Comparison of ENCODE assay signal across 8 cellular contexts in the genomic region with DNA sequence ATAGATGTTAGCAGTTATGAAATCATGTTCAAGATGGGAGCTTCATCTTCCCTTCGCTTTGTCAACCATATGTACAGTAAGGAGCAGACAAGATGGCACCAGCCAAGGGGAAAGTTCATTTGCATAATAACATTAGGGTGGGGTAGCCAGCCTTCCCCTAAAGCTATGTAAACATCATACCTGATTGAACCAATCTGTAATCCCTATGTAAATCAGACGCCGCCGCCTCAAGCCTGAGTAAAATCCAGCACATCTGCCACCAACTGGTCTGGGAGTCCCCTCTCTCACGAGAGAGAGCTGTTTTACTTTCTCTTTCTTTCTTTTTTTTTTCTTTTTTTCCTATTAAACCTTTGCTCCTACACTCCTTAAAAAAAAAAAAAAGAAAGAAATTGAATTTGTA. TPM values are rescaled to one million over a fixed set of nuclear protein-coding genes. Genes with fewer than 3 reads are reported as not detected.
DNase-seq lines count a peak whose midpoint lies in the region; ATAC-seq, FAIRE-seq and TF ChIP-seq lines count a peak whose summit lies in the region.

No MANE protein-coding gene starts in this region.

- BruUV-seq in GM12878 (replicated peaks; lab: Mats Ljungman, UMichigan) = no TSS peak

- H3K4me3 Mint-ChIP-seq in CD4-positive, alpha-beta T cell = no peak overlapping the region

- in situ Hi-C loops in GM12878 (cut with MboI) = no loop called here

- peak; percentile 26 for ATAC-seq in CD4-positive, alpha-beta T cell (ENCODE audit: poor library complexity)
- ATAC-seq in GM19372 (IDR thresholded peaks at IDR 0.05; ENCODE audit: low read depth, unreplicated experiment) (peak; percentile 61), HG03571 (IDR thresholded peaks at IDR 0.05; ENCODE audit: unreplicated experiment) (peak; percentile 53), GM12878 (peak; percentile 97)

- no peak for TF ChIP-seq POLR2A in GM12878 (IDR thresholded peaks at IDR 0.05; ENCODE audit: low read depth, low read length)

- no peak overlapping the region for H3K27ac ChIP-seq in CD4-positive, alpha-beta T cell (ENCODE audit: low read depth, low read length)
- peak overlapping the region; percentile 52 for H3K27ac ChIP-seq in GM12878 (ENCODE audit: control insufficient read depth, insufficient read depth)
- H3K27ac ChIP-seq in neuronal stem cell (replicated peaks; ENCODE audit: low read length) = no peak overlapping the region

- peaks cover 8% of the 10 kb centered on the region for H3K4me1 Mint-ChIP-seq in CD4-positive, alpha-beta T cell (ENCODE audit: low read depth)

- H3K4me3 ChIP-seq in GM12878 (no peak overlapping the region), neuronal stem cell (ENCODE audit: low read length in 2 of 2) (no peak overlapping the region)

- no peak overlapping the region for H2BK12ac ChIP-seq in neuronal stem cell (ENCODE audit: low read length)

- RAD21 ChIA-PET in GM12878 (lab: Charles Lee; ENCODE audit: unreplicated experiment) = interaction anchor here (0.7 to 1.3 kb wide), 9 partner anchors 53 to 519 kb away, joined by 3 to 6 read pairs (median 3); a partner anchor contains a TSS

- POLR2A ChIA-PET in CD4-positive, alpha-beta T cell (lab: Charles Lee) = no interaction called here
- POLR2A ChIA-PET in GM12878 (lab: Charles Lee) = interaction anchor here (0.7 to 2.0 kb wide), 5 partner anchors 13 to 119 kb away, joined by 3 to 9 read pairs (median 5); a partner anchor contains a TSS

- no peak for TF ChIP-seq CTCF in CD4-positive, alpha-beta T cell (IDR thresholded peaks at IDR 0.05)
- TF ChIP-seq CTCF in GM12878 (IDR thresholded peaks at IDR 0.05 in 2 of 3, conservative IDR thresholded peaks at IDR 0.05 in 1 of 3; ENCODE audit: control insufficient read depth in 2 of 3, extremely low read depth in 1 of 3, insufficient read depth in 1 of 3, low read depth in 3 of 3, low read length in 3 of 3) = no peak; a peak in 1 of 6 replicates

- FAIRE-seq in GM12878 (lab: Jason Lieb, UNC) = no peak

- H3K36me3 ChIP-seq in GM12878 (ENCODE audit: control insufficient read depth in 2 of 2, insufficient read depth in 2 of 2, low read length in 1 of 2) (peaks cover 2 to 10% of the 10 kb centered on the region in 2 experiments; a peak in 3 of 4 replicates), neuronal stem cell (replicated peaks in 1 of 2; ENCODE audit: control insufficient read depth in 2 of 2, insufficient read depth in 2 of 2, low read length in 2 of 2) (peaks cover 13 to 87% of the 10 kb centered on the region in 2 donors)

- WGBS in GM12878 (ENCODE audit: insufficient coverage, insufficient replicate concordance, low lambda C conversion rate, missing lambda C conversion rate) = 28% methylated on average over 5 of the region's 5 CpGs
- no CpG with 5 or more reads among the region's 5 CpGs for WGBS in neuronal stem cell (ENCODE audit: extremely low coverage in 2 of 2, insufficient read length in 2 of 2, insufficient replicate concordance in 1 of 2), 2 donors

- H3K79me1 ChIP-seq in neuronal stem cell (ENCODE audit: low read depth, low read length) = no peaks in the 10 kb centered on the region

- no peak overlapping the region for H4K91ac ChIP-seq in neuronal stem cell (ENCODE audit: low read depth, low read length, poor library complexity)

- H3K36me3 Mint-ChIP-seq in CD4-positive, alpha-beta T cell (ENCODE audit: low read depth) = peaks cover 70% of the 10 kb centered on the region

- no peak overlapping the region for H2AK5ac ChIP-seq in neuronal stem cell (ENCODE audit: low read depth, low read length)

- no peak overlapping the region for H2BK15ac ChIP-seq in neuronal stem cell (ENCODE audit: low read length)

- H3K4me1 ChIP-seq in GM12878 (ENCODE audit: control insufficient read depth, insufficient read depth, low read length) (peaks cover 6% of the 10 kb centered on the region; the same call in 1 of the 2 replicates), neuronal stem cell (ENCODE audit: control insufficient read depth in 2 of 2, insufficient read depth in 1 of 2, low read depth in 1 of 2, low read length in 2 of 2) (no peaks in the 10 kb centered on the region)

- H3K23ac ChIP-seq in neuronal stem cell (ENCODE audit: low read depth, low read length, poor library complexity) = no peak overlapping the region

- no peaks in the 10 kb centered on the region for H3K27me3 Mint-ChIP-seq in CD4-positive, alpha-beta T cell

- H2BK5ac ChIP-seq in neuronal stem cell (ENCODE audit: low read length) = no peak overlapping the region

- no peak overlapping the region for H2BK120ac ChIP-seq in neuronal stem cell (ENCODE audit: low read depth, low read length)

- H4K8ac ChIP-seq in neuronal stem cell (ENCODE audit: low read depth, low read length) = no peak overlapping the region

- TF ChIP-seq EP300 in GM12878 (IDR thresholded peaks at IDR 0.05; ENCODE audit: borderline replicate concordance in 1 of 2, control insufficient read depth in 1 of 2, low read depth in 2 of 2, low read length in 2 of 2) = no peak

- H3K4me2 ChIP-seq in GM12878 (ENCODE audit: control insufficient read depth, insufficient read depth) (0 out of 2 replicates have a peak overlapping the region, but pooled peaks have one; percentile 33), neuronal stem cell (ENCODE audit: insufficient read depth, low read length, poor library complexity, severe bottlenecking) (no peak overlapping the region)

- H3K18ac ChIP-seq in neuronal stem cell (ENCODE audit: low read length) = no peak overlapping the region

- H3K4ac ChIP-seq in neuronal stem cell (ENCODE audit: low read length) = no peak overlapping the region

- CTCF ChIA-PET in CD4-positive, alpha-beta T cell (lab: Charles Lee) = interaction anchor here (1.1 kb wide), 1 partner anchor 42 kb away, joined by 4 read pairs; no protein-coding TSS in a partner anchor
- CTCF ChIA-PET in GM12878 (lab: Yijun Ruan, JAX) = interaction anchor here (0.7 to 3.4 kb wide), 8 partner anchors 11 to 69 kb away, joined by 3 to 17 read pairs (median 3); a partner anchor contains a TSS

- H3K79me2 ChIP-seq in GM12878 (ENCODE audit: control insufficient read depth, insufficient read depth, low read length) = no peaks in the 10 kb centered on the region

- no peaks in the 10 kb centered on the region for H3K27me3 ChIP-seq in CD4-positive, alpha-beta T cell (ENCODE audit: control insufficient read depth, insufficient read depth, low read length)
- H3K27me3 ChIP-seq in GM12878 (replicated peaks in 1 of 2; ENCODE audit: control insufficient read depth in 2 of 2, insufficient read depth in 2 of 2, low read length in 1 of 2) = no peaks in the 10 kb centered on the region
- H3K27me3 ChIP-seq in neuronal stem cell (ENCODE audit: control insufficient read depth in 3 of 3, insufficient read depth in 3 of 3, low read depth in 1 of 3, low read length in 3 of 3) = no peaks in the 10 kb centered on the region

- no peaks in the 10 kb centered on the region for H4K20me1 ChIP-seq in GM12878 (ENCODE audit: control insufficient read depth, insufficient read depth)

- SMC1A ChIA-PET in GM12878 (lab: Charles Lee; ENCODE audit: uncharacterized antibody, unreplicated experiment) = interaction anchor here (1.1 to 3.8 kb wide), 5 partner anchors 36 to 231 kb away, joined by 3 to 18 read pairs (median 3); a partner anchor contains a TSS

- intact Hi-C loops in CD4-positive, alpha-beta T cell (cut with DNase I, micrococcal nuclease) = no loop called here
- intact Hi-C loops in GM12878 (cut with micrococcal nuclease; ENCODE audit: unreplicated experiment) = no loop called here
- intact Hi-C loops in posterior vena cava (cut with DNase I) = no loop called here

- no peak for DNase-seq in CD4-positive, alpha-beta T cell
- DNase-seq in GM12878 (ENCODE audit: low read depth, low spot score) (peak; percentile 42), neuronal stem cell (ENCODE audit: low spot score) (no peak), activated gamma-delta T cell treated with Interleukin-2 at 50 U/mL for 16 hours (no peak), posterior vena cava (ENCODE audit: low spot score) (no peak), iPS-NIHi7 (ENCODE audit: extremely low spot score) (no peak)

- H3K9ac ChIP-seq in GM12878 (ENCODE audit: control insufficient read depth, insufficient read depth, low read length) = no peak overlapping the region
- H3K9ac ChIP-seq in neuronal stem cell (ENCODE audit: low read depth, low read length, poor library complexity) = no peak overlapping the region

- no peak for TF ChIP-seq RAD21 in GM12878 (IDR thresholded peaks at IDR 0.05; ENCODE audit: insufficient read depth, low read depth, low read length)

- no peaks in the 10 kb centered on the region for H3K9me3 Mint-ChIP-seq in CD4-positive, alpha-beta T cell

- H3K14ac ChIP-seq in neuronal stem cell (ENCODE audit: low read length) = no peak overlapping the region

- no peaks in the 10 kb centered on the region for H3K9me3 ChIP-seq in CD4-positive, alpha-beta T cell (ENCODE audit: control insufficient read depth, low read length)
- H3K9me3 ChIP-seq in GM12878 (replicated peaks; ENCODE audit: control insufficient read depth, insufficient read depth, low read length) (no peaks in the 10 kb centered on the region; the same call in 2 of the 3 replicates), neuronal stem cell (replicated peaks in 1 of 2; ENCODE audit: control insufficient read depth in 2 of 2, insufficient read depth in 1 of 2, low read depth in 1 of 2, low read length in 2 of 2) (peaks cover 0 to 16% of the 10 kb centered on the region in 2 donors)

- H2AFZ ChIP-seq in GM12878 (ENCODE audit: control insufficient read depth, low read depth, low read length) (peak overlapping the region; percentile 66), neuronal stem cell (ENCODE audit: low read length) (no peak overlapping the region)

- H3K27ac Mint-ChIP-seq in CD4-positive, alpha-beta T cell = no peak overlapping the region

RNA-seq across cellular contexts. Expression of a gene that starts 30.8 kb away (rescaled TPM):
- under 1 TPM; 0.33 to 0.34 TPM for total RNA-seq in CD4-positive, alpha-beta T cell
- total RNA-seq in GM12878 (2013; cell fraction: nucleolus; rRNA removed) = 1.2 and 3.8 TPM in 2 replicates
- total RNA-seq in GM12878 (2014; rRNA removed) = 1.9 TPM in 2 replicates
- 1.2 and 1.4 TPM in 2 replicates for total RNA-seq in GM12878 (2014; rRNA removed; fragmentation: Illumina TruSeq; extraction: Trizol)
- total RNA-seq in GM12878 (2021) = 2.5 and 3.1 TPM in 2 replicates
- polyA plus RNA-seq in GM12878 (2011; ENCODE audit: low read depth) = 0.71 TPM
- 1.2 and 2.3 TPM in 2 replicates for polyA plus RNA-seq in GM12878 (2011; rRNA removed)
- 2.4 and 2.5 TPM in 2 replicates for polyA plus RNA-seq in GM12878 (2011; cell fraction: cytosol; rRNA removed)
- polyA plus RNA-seq in GM12878 (2011; cell fraction: nucleus; rRNA removed) = 2.3 and 2.9 TPM in 2 replicates
- 2.5 and 3.3 TPM in 2 replicates for polyA plus RNA-seq in GM12878 (2012)
- polyA plus RNA-seq in GM12878 (2014; fragmentation: Illumina TruSeq; extraction: Trizol) = 0.59 and 1.6 TPM in 2 replicates
- under 1 TPM; 0.10 to 0.13 TPM for polyA plus RNA-seq in GM12878 (2014; fragmentation: Nextera tagmentation; extraction: Ambion mirVana)
- polyA plus RNA-seq in GM12878 (2014; rRNA removed) = 1.4 and 2.2 TPM in 2 replicates
- 1 to 10 TPM; 2.2 to 2.4 TPM for polyA plus RNA-seq in GM12878 (2016; fragmentation: Nextera tagmentation; extraction: Ambion mirVana)
- polyA minus RNA-seq in GM12878 (2011; rRNA and poly(A)+ RNA removed) = 1.2 and 2.7 TPM in 2 replicates
- polyA minus RNA-seq in GM12878 (2011; cell fraction: cytosol; rRNA and poly(A)+ RNA removed) = 0.83 and 1.1 TPM in 2 replicates
- 0.60 and 0.67 TPM in 2 replicates for polyA minus RNA-seq in GM12878 (2011; cell fraction: nucleus; rRNA and poly(A)+ RNA removed)
- polyA plus RNA-seq in neuronal stem cell (2013, experiment 1 of 2) = 65.9 TPM
- 64.9 TPM for polyA plus RNA-seq in neuronal stem cell (2013, experiment 2 of 2)
- 10 to 100 TPM; 12.5 to 13.0 TPM for total RNA-seq in posterior vena cava

RNA-seq across cellular contexts. Expression of a gene that starts 55.5 kb away (rescaled TPM):
- 10 to 100 TPM; 59.5 to 66.0 TPM for total RNA-seq in CD4-positive, alpha-beta T cell
- total RNA-seq in GM12878 (2013; cell fraction: nucleolus; rRNA removed) = 82.4 and 90.1 TPM in 2 replicates
- total RNA-seq in GM12878 (2014; rRNA removed) (30.3 and 32.0 TPM in 2 replicates), GM12878 (2014; rRNA removed; fragmentation: Illumina TruSeq; extraction: Trizol) (30.5 and 30.9 TPM in 2 replicates), GM12878 (2021) (41.0 and 43.1 TPM in 2 replicates), posterior vena cava (10 to 100 TPM; 49.7 to 54.5 TPM)
- 24.3 TPM for polyA plus RNA-seq in GM12878 (2011; ENCODE audit: low read depth)
- polyA plus RNA-seq in GM12878 (2011; rRNA removed) (31.3 and 35.0 TPM in 2 replicates), GM12878 (2014; fragmentation: Illumina TruSeq; extraction: Trizol) (45.7 and 52.5 TPM in 2 replicates), GM12878 (2014; fragmentation: Nextera tagmentation; extraction: Ambion mirVana) (1 to 10 TPM; 8.5 to 9.6 TPM), GM12878 (2014; rRNA removed) (26.7 and 27.7 TPM in 2 replicates), GM12878 (2016; fragmentation: Nextera tagmentation; extraction: Ambion mirVana) (10 to 100 TPM; 13.9 to 14.8 TPM)
- polyA plus RNA-seq in GM12878 (2011; cell fraction: cytosol; rRNA removed) = 16.1 and 20.2 TPM in 2 replicates
- 32.7 and 33.7 TPM in 2 replicates for polyA plus RNA-seq in GM12878 (2011; cell fraction: nucleus; rRNA removed)
- polyA plus RNA-seq in GM12878 (2012) = 24.3 and 27.3 TPM in 2 replicates
- 50.0 and 67.0 TPM in 2 replicates for polyA minus RNA-seq in GM12878 (2011; rRNA and poly(A)+ RNA removed)
- polyA minus RNA-seq in GM12878 (2011; cell fraction: cytosol; rRNA and poly(A)+ RNA removed) = 20.2 and 25.3 TPM in 2 replicates
- polyA minus RNA-seq in GM12878 (2011; cell fraction: nucleus; rRNA and poly(A)+ RNA removed) = 18.3 and 29.3 TPM in 2 replicates
- 39.5 TPM for polyA plus RNA-seq in neuronal stem cell (2013, experiment 1 of 2)
- 40.0 TPM for polyA plus RNA-seq in neuronal stem cell (2013, experiment 2 of 2)

RNA-seq across cellular contexts. Expression of a gene that starts 57.3 kb away (rescaled TPM):
- total RNA-seq in CD4-positive, alpha-beta T cell = 1 to 10 TPM; 5.7 to 6.2 TPM
- total RNA-seq in GM12878 (2013; cell fraction: nucleolus; rRNA removed) = 9.0 and 10.5 TPM in 2 replicates
- total RNA-seq in GM12878 (2014; rRNA removed) = 0.82 and 1.1 TPM in 2 replicates
- total RNA-seq in GM12878 (2014; rRNA removed; fragmentation: Illumina TruSeq; extraction: Trizol) = 0.89 and 0.92 TPM in 2 replicates
- 7.3 and 9.0 TPM in 2 replicates for total RNA-seq in GM12878 (2021)
- polyA plus RNA-seq in GM12878 (2011; ENCODE audit: low read depth) = 4.2 TPM
- polyA plus RNA-seq in GM12878 (2011; rRNA removed) = 2.2 and 2.3 TPM in 2 replicates
- 2.8 and 5.1 TPM in 2 replicates for polyA plus RNA-seq in GM12878 (2011; cell fraction: cytosol; rRNA removed)
- polyA plus RNA-seq in GM12878 (2011; cell fraction: nucleus; rRNA removed) = 21.2 and 21.5 TPM in 2 replicates
- 8.5 and 17.1 TPM in 2 replicates for polyA plus RNA-seq in GM12878 (2012)
- polyA plus RNA-seq in GM12878 (2014; fragmentation: Illumina TruSeq; extraction: Trizol) = 4.3 and 5.7 TPM in 2 replicates
- 1 to 10 TPM; 1.7 to 2.8 TPM for polyA plus RNA-seq in GM12878 (2014; fragmentation: Nextera tagmentation; extraction: Ambion mirVana)
- polyA plus RNA-seq in GM12878 (2014; rRNA removed) = 4.6 and 5.5 TPM in 2 replicates
- polyA plus RNA-seq in GM12878 (2016; fragmentation: Nextera tagmentation; extraction: Ambion mirVana) = 1 to 10 TPM; 1.6 to 3.1 TPM
- 3.7 and 8.6 TPM in 2 replicates for polyA minus RNA-seq in GM12878 (2011; rRNA and poly(A)+ RNA removed)
- polyA minus RNA-seq in GM12878 (2011; cell fraction: cytosol; rRNA and poly(A)+ RNA removed) = 8.8 and 11.9 TPM in 2 replicates
- polyA minus RNA-seq in GM12878 (2011; cell fraction: nucleus; rRNA and poly(A)+ RNA removed) = 13.2 and 20.7 TPM in 2 replicates
- 131 TPM for polyA plus RNA-seq in neuronal stem cell (2013, experiment 1 of 2)
- 132 TPM for polyA plus RNA-seq in neuronal stem cell (2013, experiment 2 of 2)
- total RNA-seq in posterior vena cava = 100 to 1,000 TPM; 115 to 412 TPM

Comparison
In these comparisons a context has a peak if more than half of its experiments do, and no peak if none do; other contexts are left out.
1. ATAC-seq: peak in every context shown above with its lines; median percentile 97 in GM12878; 61 in GM19372; 53 in HG03571; 26 in CD4-positive, alpha-beta T cell.
2. RNA of a gene that starts 57.3 kb away (total RNA-seq): 115 to 412 TPM in posterior vena cava; 5.7 to 6.2 TPM in CD4-positive, alpha-beta T cell and 0.82 to 10.5 TPM in GM12878; every median in the first group is over 10 times any median in the second.